Comparison of ENCODE assay signal across 8 cellular contexts in the genomic region with DNA sequence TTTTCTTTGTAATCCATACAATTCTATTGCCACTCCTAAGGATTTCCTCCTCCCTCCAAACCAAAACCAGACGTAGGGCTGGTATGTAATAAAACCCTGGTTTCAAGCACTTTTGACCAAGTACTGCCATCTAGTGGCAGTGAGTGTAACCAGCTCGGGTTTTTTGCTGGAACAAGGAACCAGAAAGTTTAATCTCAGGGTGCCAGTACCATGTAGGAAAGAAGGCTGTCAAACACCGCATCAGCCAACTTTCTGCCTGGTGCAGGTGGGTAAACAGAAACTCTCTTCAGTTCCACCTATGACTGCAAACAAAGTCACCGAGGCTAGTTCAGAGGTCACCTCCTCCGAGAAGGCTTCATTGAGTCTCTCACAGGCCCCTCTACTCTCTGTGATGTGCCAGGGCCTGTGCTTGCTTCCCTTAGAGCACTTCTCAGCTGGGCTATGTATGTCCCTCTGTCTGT. TPM values are rescaled to one million over a fixed set of nuclear protein-coding genes. Genes with fewer than 3 reads are reported as not detected.
DNase-seq lines count a peak whose midpoint lies in the region; ATAC-seq and TF ChIP-seq lines count a peak whose summit lies in the region.

No MANE protein-coding gene starts in this region.

- no peak overlapping the region for H2BK15ac ChIP-seq in mesenchymal stem cell (ENCODE audit: low read depth, poor library complexity, severe bottlenecking)

- no peaks in the 10 kb centered on the region for H3K9me3 ChIP-seq in endodermal cell (ENCODE audit: control insufficient read depth, low read length)
- no peaks in the 10 kb centered on the region for H3K9me3 ChIP-seq in mesenchymal stem cell (ENCODE audit: control insufficient read depth, low read length)

- no peaks in the 10 kb centered on the region for H3K4me1 Mint-ChIP-seq in activated CD4-positive, alpha-beta memory T cell treated with anti-CD3 and anti-CD28 coated beads for 36 hours (ENCODE audit: low read depth)
- H3K4me1 Mint-ChIP-seq in endodermal cell, result no peaks in the 10 kb centered on the region

- no peaks in the 10 kb centered on the region for H3K36me3 Mint-ChIP-seq in activated CD4-positive, alpha-beta memory T cell treated with anti-CD3 and anti-CD28 coated beads for 36 hours
- no peaks in the 10 kb centered on the region for H3K36me3 Mint-ChIP-seq in endodermal cell (ENCODE audit: low read depth)

- intact Hi-C loops in activated CD4-positive, alpha-beta memory T cell treated with anti-CD3 and anti-CD28 coated beads for 36 hours (cut with micrococcal nuclease), result loop anchor here (1.0 kb wide), 1 partner anchor 100 kb away; no protein-coding TSS in a partner anchor

- no peak overlapping the region for H3K4me2 ChIP-seq in mesenchymal stem cell (ENCODE audit: low read length, poor library complexity, severe bottlenecking)

- no peak overlapping the region for H2BK120ac ChIP-seq in mesenchymal stem cell (ENCODE audit: low read depth, low read length)

- ATAC-seq in HG03103 (IDR thresholded peaks at IDR 0.05; ENCODE audit: low read depth, unreplicated experiment) (peak; percentile 52), HG03457 (IDR thresholded peaks at IDR 0.05; ENCODE audit: unreplicated experiment) (no peak)
- ATAC-seq in stimulated activated naive CD8-positive, alpha-beta T cell treated with anti-CD3 and anti-CD28 coated beads, Interleukin-15, Interleukin-2, amounts not matched to agents 100 U/mL and 50 U/mL, for 24 hours, result peak; percentile 23

- H2BK5ac ChIP-seq in mesenchymal stem cell (ENCODE audit: low read depth, low read length, poor library complexity, severe bottlenecking), result no peak overlapping the region

- no peaks in the 10 kb centered on the region for H3K27me3 ChIP-seq in endodermal cell (ENCODE audit: control insufficient read depth, insufficient read depth, low read length, poor library complexity, severe bottlenecking)
- H3K27me3 ChIP-seq in mesenchymal stem cell (ENCODE audit: control insufficient read depth in 1 of 2, insufficient read depth in 1 of 2, low read length in 2 of 2), result peaks cover 0 to 10% of the 10 kb centered on the region in 2 experiments

- WGBS in endodermal cell (ENCODE audit: insufficient coverage in 1 of 2, insufficient read length in 1 of 2), 2 experiments, result 35 to 41% methylated on average over 5 of the region's 5 CpGs
- 34% methylated on average over 5 of the region's 5 CpGs for WGBS in mesenchymal stem cell

- TF ChIP-seq CTCF in endodermal cell (conservative IDR thresholded peaks at IDR 0.05), result peak; percentile 96

- H2AK5ac ChIP-seq in mesenchymal stem cell (ENCODE audit: low read length, severe bottlenecking), result no peak overlapping the region

- H3K4me3 Mint-ChIP-seq in activated CD4-positive, alpha-beta memory T cell treated with anti-CD3 and anti-CD28 coated beads for 36 hours, result no peak overlapping the region
- no peak overlapping the region for H3K4me3 Mint-ChIP-seq in endodermal cell

- no peak overlapping the region for H4K91ac ChIP-seq in mesenchymal stem cell (ENCODE audit: low read length)

- no peaks in the 10 kb centered on the region for H3K9me3 Mint-ChIP-seq in activated CD4-positive, alpha-beta memory T cell treated with anti-CD3 and anti-CD28 coated beads for 36 hours
- H3K9me3 Mint-ChIP-seq in endodermal cell, result no peaks in the 10 kb centered on the region

- H3K4me3 ChIP-seq in endodermal cell (ENCODE audit: low read length) (no peak overlapping the region), mesenchymal stem cell (ENCODE audit: insufficient read depth in 1 of 2, low read depth in 1 of 2, low read length in 2 of 2) (no peak overlapping the region)

- H3K27me3 Mint-ChIP-seq in activated CD4-positive, alpha-beta memory T cell treated with anti-CD3 and anti-CD28 coated beads for 36 hours, result no peaks in the 10 kb centered on the region
- peaks cover 2% of the 10 kb centered on the region for H3K27me3 Mint-ChIP-seq in endodermal cell (ENCODE audit: insufficient read depth)

- no peaks in the 10 kb centered on the region for H3K36me3 ChIP-seq in endodermal cell (ENCODE audit: control insufficient read depth, insufficient read depth, low read length)
- no peaks in the 10 kb centered on the region for H3K36me3 ChIP-seq in mesenchymal stem cell (ENCODE audit: control insufficient read depth in 1 of 2, insufficient read depth in 2 of 2, low read depth in 1 of 2, low read length in 2 of 2)

- CTCF ChIA-PET in activated CD4-positive, alpha-beta memory T cell treated with anti-CD3 and anti-CD28 coated beads for 36 hours (lab: Charles Lee), result interaction anchor here (0.5 to 8.9 kb wide), 17 partner anchors 8 to 158 kb away, joined by 3 to 215 read pairs (median 4); no protein-coding TSS in a partner anchor

- H3K27ac ChIP-seq in endodermal cell (ENCODE audit: low read depth, low read length), result no peak overlapping the region
- H3K27ac ChIP-seq in mesenchymal stem cell (ENCODE audit: low read length, poor library complexity, severe bottlenecking), result no peak overlapping the region

- no peak overlapping the region for H3K27ac Mint-ChIP-seq in activated CD4-positive, alpha-beta memory T cell treated with anti-CD3 and anti-CD28 coated beads for 36 hours
- H3K27ac Mint-ChIP-seq in endodermal cell, result no peak overlapping the region

- H4K8ac ChIP-seq in mesenchymal stem cell (ENCODE audit: low read length), result no peak overlapping the region

- H3K18ac ChIP-seq in mesenchymal stem cell (ENCODE audit: low read depth in 1 of 2, low read length in 2 of 2), result no peak overlapping the region

- DNase-seq in EL (peak; percentile 58), NCI-H82 treated with DMSO at 0.1 percent for 48 hours (lab: John Stamatoyannopoulos, UW; ENCODE audit: unreplicated experiment) (peak; percentile 52), endodermal cell (peak; percentile 84), mesenchymal stem cell (peak; percentile 73)
- DNase-seq in activated CD4-positive, alpha-beta memory T cell treated with anti-CD3 and anti-CD28 coated beads for 36 hours, result peak; percentile 53
- DNase-seq in stimulated activated naive CD8-positive, alpha-beta T cell treated with anti-CD3 and anti-CD28 coated beads, Interleukin-15, Interleukin-2, amounts not matched to agents 100 U/mL and 50 U/mL, for 24 hours, result peak; percentile 61

- no peak overlapping the region for H3K14ac ChIP-seq in mesenchymal stem cell (ENCODE audit: low read length in 2 of 2)

- no peak overlapping the region for H2AFZ ChIP-seq in mesenchymal stem cell (ENCODE audit: low read depth, low read length)

- POLR2A ChIA-PET in activated CD4-positive, alpha-beta memory T cell treated with anti-CD3 and anti-CD28 coated beads for 36 hours (lab: Charles Lee), result interaction anchor here (0.7 to 1.0 kb wide), 2 partner anchors 93 to 143 kb away, joined by 3 to 5 read pairs; a partner anchor contains a TSS

- H3K4me1 ChIP-seq in endodermal cell (ENCODE audit: control insufficient read depth, insufficient read depth, low read length), result no peaks in the 10 kb centered on the region
- H3K4me1 ChIP-seq in mesenchymal stem cell (ENCODE audit: control insufficient read depth, insufficient read depth, low read depth, low read length), result no peaks in the 10 kb centered on the region

- no peak overlapping the region for H3K23ac ChIP-seq in mesenchymal stem cell (ENCODE audit: low read length in 2 of 2)

- no peak overlapping the region for H3K9ac ChIP-seq in endodermal cell (ENCODE audit: extremely low read depth, low read length, poor library complexity, severe bottlenecking)
- peak overlapping the region; percentile 19 for H3K9ac ChIP-seq in mesenchymal stem cell (ENCODE audit: low read length)

- no peak overlapping the region for H3K4ac ChIP-seq in mesenchymal stem cell (ENCODE audit: low read depth in 1 of 2, low read length in 2 of 2)

- H2BK12ac ChIP-seq in mesenchymal stem cell (ENCODE audit: low read length in 2 of 2), result no peak overlapping the region

- H3K79me1 ChIP-seq in mesenchymal stem cell (replicated peaks; ENCODE audit: low read length, poor library complexity, severe bottlenecking), result no peaks in the 10 kb centered on the region

RNA-seq across cellular contexts. Expression of a gene that starts 10.2 kb away (rescaled TPM):
- under 1 TPM; 0.41 to 0.48 TPM for total RNA-seq in activated CD4-positive, alpha-beta memory T cell treated with anti-CD3 and anti-CD28 coated beads for 36 hours
- total RNA-seq in endodermal cell, result 10 to 100 TPM; 10.4 to 26.5 TPM
- polyA plus RNA-seq in endodermal cell (2013, experiment 1 of 2), result 24.9 TPM
- polyA plus RNA-seq in endodermal cell (2013, experiment 2 of 2), result 19.4 TPM
- polyA plus RNA-seq in mesenchymal stem cell (2013, experiment 1 of 2), result 4.5 TPM
- polyA plus RNA-seq in mesenchymal stem cell (2013, experiment 2 of 2), result 5.1 TPM

RNA-seq across cellular contexts. Expression of a gene that starts 32.1 kb away (rescaled TPM):
- total RNA-seq in activated CD4-positive, alpha-beta memory T cell treated with anti-CD3 and anti-CD28 coated beads for 36 hours, result not detected
- total RNA-seq in endodermal cell, result not detected
- not detected for polyA plus RNA-seq in endodermal cell (2013, experiment 1 of 2)
- 0.46 TPM for polyA plus RNA-seq in endodermal cell (2013, experiment 2 of 2)
- polyA plus RNA-seq in mesenchymal stem cell (2013, experiment 1 of 2), result not detected
- not detected for polyA plus RNA-seq in mesenchymal stem cell (2013, experiment 2 of 2)

Comparison
In these comparisons a context has a peak if more than half of its experiments do, and no peak if none do; other contexts are left out.
1. RNA of a gene that starts 10.2 kb away (total RNA-seq): 10.4 to 26.5 TPM in endodermal cell; 0.41 to 0.48 TPM in activated CD4-positive, alpha-beta memory T cell treated with anti-CD3 and anti-CD28 coated beads for 36 hours; every median in the first group is over 4 times any median in the second.
2. Peak in every context shown above with its lines, with median percentiles within 50 percentile points of each other: DNase-seq.